20 cellular contexts compared by ENCODE assay signal in genomic region chr3:13265507-13265906, GRCh38.
"Had no signal": no experiment of that assay in that cellular context is flagged by ENCODE, and none has a peak within 500 bp of the region (broad histone marks: within the 10 kb centered on the region; RNA-seq: fewer than 3 reads in every experiment).

No MANE protein-coding gene starts in this region.

- H3K4me3 Mint-ChIP-seq: naive B cell, nephron, type B pancreatic cell had no signal

- DNase-seq: cortex of kidney; effector CD8-positive, alpha-beta T cell; gastrocnemius medialis; left cardiac atrium; left ventricle myocardium inferior; mesenchymal stem cell; naive B cell; small intestine; stimulated activated CD4-positive, alpha-beta T cell treated with anti-CD3 and anti-CD28 coated beads, Interleukin-12 subunit alpha, Interleukin-12 subunit beta, amount 100 ng/mL, for 4 hours; stimulated activated naive CD4-positive, alpha-beta T cell; stomach; substantia nigra had no signal

- H3K36me3 Mint-ChIP-seq: type B pancreatic cell had no signal

- H3K27me3 Mint-ChIP-seq: type B pancreatic cell had no signal

- H3K27me3 ChIP-seq: dorsolateral prefrontal cortex, gastrocnemius medialis, right atrium auricular region had no signal

- H3K4me3 ChIP-seq: dorsolateral prefrontal cortex, esophagus muscularis mucosa, gastrocnemius medialis, left ventricle myocardium inferior, lung, right atrium auricular region, stomach had no signal

- H3K36me3 ChIP-seq: esophagus muscularis mucosa, gastrocnemius medialis, left ventricle myocardium inferior, neutrophil, right atrium auricular region, stomach had no signal

- ATAC-seq: gastrocnemius medialis, left cardiac atrium had no signal

- H3K27ac ChIP-seq: epithelial cell of prostate, esophagus muscularis mucosa, neutrophil, right atrium auricular region had no signal

- H3K27ac Mint-ChIP-seq: nephron, type B pancreatic cell had no signal

- H3K9me3 ChIP-seq: gastrocnemius medialis, neutrophil had no signal

- H3K9me3 Mint-ChIP-seq: type B pancreatic cell had no signal

- H3K4me1 ChIP-seq: right atrium auricular region had no signal
